Comparison of ENCODE assay signal across 8 cellular contexts in the genomic region with DNA sequence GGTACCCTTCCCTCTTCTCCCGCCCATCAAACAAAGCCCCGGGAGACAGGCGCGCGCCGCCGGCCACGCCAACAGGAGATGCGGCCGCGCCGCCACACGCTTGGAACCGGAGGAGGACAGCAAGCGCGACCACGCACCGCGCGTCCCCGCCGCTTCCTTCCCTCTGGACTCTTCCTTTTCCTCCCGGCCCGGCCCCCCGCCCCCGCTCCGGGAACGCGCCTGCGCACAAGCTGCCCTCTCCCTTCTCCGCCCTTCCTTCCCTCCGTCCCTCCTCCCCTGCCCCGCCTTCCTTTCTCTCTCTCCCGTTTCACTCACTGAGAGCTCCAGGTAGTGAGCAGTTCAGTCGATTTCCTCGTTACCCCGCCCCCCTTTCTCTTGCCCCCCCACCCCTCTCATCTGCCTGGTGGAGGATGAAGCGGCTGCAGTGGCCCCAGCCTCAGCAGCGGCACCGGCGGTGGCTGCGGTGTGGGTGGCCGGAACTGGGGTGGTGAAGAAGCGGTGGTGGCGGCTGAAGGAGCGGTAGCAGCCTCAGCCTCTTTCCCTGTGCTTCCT. TPM values are rescaled to one million over a fixed set of nuclear protein-coding genes. Genes with fewer than 3 reads are reported as not detected.
DNase-seq lines count a peak whose midpoint lies in the region; ATAC-seq and TF ChIP-seq lines count a peak whose summit lies in the region.

RASA1 (plus strand) TSS at position 310 of the 552 bp plus-strand sequence. CDS start 569 bp downstream, outside the sequence.

- H3K4me3 ChIP-seq in right atrium auricular region = peak within 1 kb of the TSS; percentile 89 to 96
- H3K4me3 ChIP-seq in psoas muscle = peak within 1 kb of the TSS; percentile 92
- H3K4me3 ChIP-seq in urinary bladder (ENCODE audit: low read depth, low read length) = peak within 1 kb of the TSS; percentile 86

- 0 to 1% (median 1%) methylated on average over 44 to 46 of the region's 46 CpGs for WGBS in psoas muscle, 3 donors
- under 1% methylated on average over 46 of the region's 46 CpGs for WGBS in urinary bladder

- H3K27me3 ChIP-seq in right atrium auricular region (no peaks in the 10 kb centered on the region), psoas muscle (ENCODE audit: insufficient read depth in 3 of 3, low read length in 2 of 3) (no peaks in the 10 kb centered on the region)

- H3K4me1 ChIP-seq in right atrium auricular region (peaks cover 0 to 17% of the 10 kb centered on the region in 2 donors), psoas muscle (peaks cover 11% of the 10 kb centered on the region), urinary bladder (ENCODE audit: insufficient read depth) (peaks cover 2% of the 10 kb centered on the region)

- peak within 1 kb of the TSS; percentile 83 for H3K27ac ChIP-seq in angular gyrus (ENCODE audit: low read depth, low read length)
- peak within 1 kb of the TSS; percentile 94 to 97 for H3K27ac ChIP-seq in right atrium auricular region
- peak within 1 kb of the TSS; percentile 86 for H3K27ac ChIP-seq in psoas muscle
- peak within 1 kb of the TSS; percentile 97 for H3K27ac ChIP-seq in urinary bladder (ENCODE audit: low read depth)

- no peaks in the 10 kb centered on the region for H3K9me3 ChIP-seq in right atrium auricular region
- no peaks in the 10 kb centered on the region for H3K9me3 ChIP-seq in psoas muscle

- ATAC-seq in GM18505 (IDR thresholded peaks at IDR 0.05; ENCODE audit: unreplicated experiment) (peak; percentile 53), HG02970 (IDR thresholded peaks at IDR 0.05; ENCODE audit: low FRiP score, unreplicated experiment) (peak; percentile 47), psoas muscle (peak; percentile 97 to 99 (median 98))

- peak; percentile 94 for DNase-seq in NCI-H187 treated with DMSO at 0.1 percent for 48 hours (lab: John Stamatoyannopoulos, UW)
- peak; percentile 66 to 89 (median 75) for DNase-seq in T-helper 2 cell
- peak; percentile 93 for DNase-seq in right atrium auricular region (ENCODE audit: low spot score)
- DNase-seq in psoas muscle = peak; percentile 95 to 98

- H3K36me3 ChIP-seq in right atrium auricular region (no peaks in the 10 kb centered on the region), psoas muscle (ENCODE audit: insufficient read depth in 1 of 2, low read depth in 1 of 2) (no peaks in the 10 kb centered on the region), urinary bladder (ENCODE audit: insufficient read depth) (no peaks in the 10 kb centered on the region)

- TF ChIP-seq CTCF in right atrium auricular region (IDR thresholded peaks at IDR 0.05) (no peak), psoas muscle (IDR thresholded peaks at IDR 0.05) (no peak)

- intact Hi-C loops in psoas muscle (cut with DNase I) = loop anchor here (5.0 to 10.0 kb wide), 2 partner anchors 145 to 653 kb away; partner anchors contain the start of genes CCNH (in 1 of the 2) and COX7C (in 1 of the 2)

- TF ChIP-seq POLR2A in GM18505 (IDR thresholded peaks at IDR 0.05; ENCODE audit: borderline replicate concordance, extremely low read depth, insufficient read depth, insufficient read length) = peak; percentile 87

RNA-seq across cellular contexts. Expression of gene RASA1, which starts in this region (rescaled TPM):
- 10 to 100 TPM; 15.7 to 18.6 TPM for total RNA-seq in right atrium auricular region
- total RNA-seq in psoas muscle = 10 to 100 TPM; 10.2 to 16.8 (median 12.9) TPM
- polyA plus RNA-seq in psoas muscle = 10 to 100 TPM in 1 of 3 donors, 1 to 10 TPM in 2; 5.4 to 14.0 (median 7.7) TPM
- total RNA-seq in urinary bladder = 54.8 TPM
- 21.0 TPM for polyA plus RNA-seq in urinary bladder

Comparison
In these comparisons a context has a peak if more than half of its experiments do, and no peak if none do; other contexts are left out.
1. Peak in every context shown above with its lines: DNase-seq, ATAC-seq, H3K4me3 ChIP-seq and H3K27ac ChIP-seq.
2. ATAC-seq: peak in every context shown above with its lines; median percentile 98 in psoas muscle; 53 in GM18505; 47 in HG02970.